17 cellular contexts compared by ENCODE assay signal in genomic region chr18:36398419-36398818, GRCh38.
DNase-seq lines count a peak whose midpoint lies in the region; ATAC-seq and TF ChIP-seq lines count a peak whose summit lies in the region.
"Had no signal": no experiment of that assay in that cellular context is flagged by ENCODE, and none has a peak within 500 bp of the region (broad histone marks: within the 10 kb centered on the region; RNA-seq: fewer than 3 reads in every experiment).

No MANE protein-coding gene starts in this region.

- intact Hi-C loops in heart right ventricle (cut with DNase I) (loop anchor here in 3 of 10 donors (10.0 kb wide), 3 partner anchors 66 to 176 kb away; no protein-coding TSS in a partner anchor), Right ventricle myocardium inferior (cut with DNase I) (no loop called here), left ventricle myocardium superior (cut with micrococcal nuclease) (no loop called here)

- no peak overlapping the region for H3K4me3 ChIP-seq in heart right ventricle
- H3K4me3 ChIP-seq: GM23338, HAP-1 had no signal

- peaks cover 0 to 22% (median 8%) of the 10 kb centered on the region in 11 donors for H3K9me3 ChIP-seq in heart right ventricle
- H3K9me3 ChIP-seq: HAP-1 had no signal

- no peak for DNase-seq in heart right ventricle
- no peak for DNase-seq in Right ventricle myocardium inferior (ENCODE audit: missing footprints)
- peak; percentile 26 for DNase-seq in dedifferentiated amniotic fluid mesenchymal stem cell (ENCODE audit: extremely low spot score)
- DNase-seq in left ventricle myocardium superior = no peak
- DNase-seq in SHP77 treated with DMSO at 0.1 percent for 48 hours (lab: John Stamatoyannopoulos, UW) = no peak
- no peak for DNase-seq in NCI-H1092 (lab: John Stamatoyannopoulos, UW)
- DNase-seq: GDM1, KG1, NCI-H1105 treated with DMSO at 0.1 percent for 48 hours, NCI-H2029 treated with DMSO at 0.1 percent for 48 hours, NCI-H345, NCI-H524, NCI-H82 had no signal

- 72 to 74% methylated on average over 3 of the region's 3 CpGs for WGBS in heart right ventricle, 2 donors

- peak in 4 of 8 donors; percentile 16 to 49 (median 38) for ATAC-seq in heart right ventricle
- ATAC-seq in Right ventricle myocardium inferior = no peak
- peak; percentile 16 for ATAC-seq in left ventricle myocardium superior
- no peak for ATAC-seq in HG03460 (IDR thresholded peaks at IDR 0.05; ENCODE audit: unreplicated experiment)
- ATAC-seq: GM23338, Panc1 had no signal

- H3K27ac ChIP-seq in heart right ventricle = peak overlapping the region in 8 of 10 donors; percentile 20 to 86 (median 70)

- no peaks in the 10 kb centered on the region for H3K27me3 ChIP-seq in heart right ventricle

- H3K36me3 ChIP-seq in heart right ventricle = no peaks in the 10 kb centered on the region
- H3K36me3 ChIP-seq: HAP-1 had no signal

- H3K4me1 ChIP-seq in heart right ventricle = peaks cover 0 to 64% (median 24%) of the 10 kb centered on the region in 9 donors
- H3K4me1 ChIP-seq: HAP-1 had no signal

- no peak for TF ChIP-seq CTCF in heart right ventricle (IDR thresholded peaks at IDR 0.05)
